In the genomic region with DNA sequence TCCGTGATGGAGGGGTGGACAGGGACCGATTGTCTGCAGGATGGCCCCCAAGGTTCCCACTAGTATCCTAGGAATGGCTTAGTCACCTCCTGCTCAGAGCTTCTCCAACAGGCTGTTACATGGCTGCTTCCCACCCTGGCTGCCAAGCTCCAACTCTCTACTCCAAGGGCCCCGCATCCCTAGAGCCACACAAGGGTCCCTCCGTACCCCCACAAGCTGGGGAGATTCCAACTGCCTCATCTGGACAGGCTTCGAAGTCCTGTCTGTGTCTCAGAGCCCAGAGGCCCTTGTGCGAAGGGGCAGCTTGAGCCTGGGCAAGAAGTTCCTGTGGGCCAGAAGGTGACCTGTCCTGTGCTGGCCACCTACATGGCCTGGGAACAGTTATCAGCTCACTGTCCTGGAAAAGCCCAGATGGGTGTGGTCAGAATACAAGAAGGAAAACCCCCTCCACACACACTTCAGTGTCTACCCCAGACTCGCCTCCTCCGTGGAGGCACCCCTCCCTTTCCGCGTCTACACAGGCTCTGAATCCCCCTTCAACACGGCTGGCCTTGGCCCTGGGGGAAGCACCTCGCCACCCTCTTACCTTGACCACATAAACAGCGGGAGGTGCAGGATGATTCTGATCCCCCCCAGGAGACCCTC, we compare ENCODE assay signal across 8 cellular contexts. TPM values are rescaled to one million over a fixed set of nuclear protein-coding genes. Genes with fewer than 3 reads are reported as not detected.
DNase-seq lines count a peak whose midpoint lies in the region; ATAC-seq and TF ChIP-seq lines count a peak whose summit lies in the region.

No MANE protein-coding gene starts in this region.

- H3K36me3 Mint-ChIP-seq in activated T-cell treated with anti-CD3 and anti-CD28 coated beads, Interleukin-2, amount 50 U/mL, for 72 hours (ENCODE audit: insufficient read depth in 2 of 2), result no peaks in the 10 kb centered on the region

- H3K4me3 ChIP-seq in SK-N-SH (ENCODE audit: low read depth in 2 of 2, low read length in 1 of 2) (peak overlapping the region; percentile 73 to 93), psoas muscle (peak overlapping the region; percentile 74)

- H3F3A ChIP-seq in SK-N-SH (replicated peaks; ENCODE audit: insufficient read depth), result no peaks in the 10 kb centered on the region

- peaks cover 50% of the 10 kb centered on the region for H3K4me1 Mint-ChIP-seq in activated T-cell treated with anti-CD3 and anti-CD28 coated beads, Interleukin-2, amount 50 U/mL, for 72 hours (ENCODE audit: low read depth)

- H3K4me3 Mint-ChIP-seq in activated T-cell treated with anti-CD3 and anti-CD28 coated beads, Interleukin-2, amount 50 U/mL, for 72 hours, result peak overlapping the region; percentile 93 to 97

- H3K27ac ChIP-seq in SK-N-SH (ENCODE audit: low read depth in 2 of 2, low read length in 1 of 2), result peak overlapping the region; percentile 64 to 71; a peak in 3 of 4 replicates
- peak overlapping the region; percentile 41 for H3K27ac ChIP-seq in foreskin keratinocyte
- H3K27ac ChIP-seq in psoas muscle, result peak overlapping the region; percentile 92

- peaks cover 48% of the 10 kb centered on the region; the same call in 1 of the 2 replicates for H3K79me2 ChIP-seq in SK-N-SH (ENCODE audit: insufficient read depth)

- peaks cover 0 to 8% of the 10 kb centered on the region in 2 experiments for H3K36me3 ChIP-seq in SK-N-SH (replicated peaks in 1 of 2; ENCODE audit: control insufficient read depth in 1 of 2, insufficient read depth in 2 of 2, low read length in 1 of 2)
- peaks cover 0 to 9% of the 10 kb centered on the region in 2 donors for H3K36me3 ChIP-seq in psoas muscle (ENCODE audit: insufficient read depth in 1 of 2, low read depth in 1 of 2)

- peak overlapping the region; percentile 84 for H3K9ac ChIP-seq in SK-N-SH

- no peaks in the 10 kb centered on the region for H4K20me1 ChIP-seq in SK-N-SH (ENCODE audit: insufficient read depth)

- peak overlapping the region; percentile 92; the same call in 1 of the 2 replicates for H2AFZ ChIP-seq in SK-N-SH (ENCODE audit: low read depth)

- no peak for TF ChIP-seq RAD21 in SK-N-SH (IDR thresholded peaks at IDR 0.05; ENCODE audit: low read length)

- WGBS in SK-N-SH (ENCODE audit: low lambda C conversion rate), result 58% methylated on average over 8 of the region's 13 CpGs
- 39 to 49% (median 39%) methylated on average over 13 of the region's 13 CpGs for WGBS in psoas muscle, 3 donors

- intact Hi-C loops in psoas muscle (cut with DNase I), result loop anchor here in 1 of 2 donors (10.0 kb wide), 1 partner anchor 679 kb away; no protein-coding TSS in a partner anchor

- ATAC-seq in activated T-cell treated with anti-CD3 and anti-CD28 coated beads, Interleukin-2, amount 50 U/mL, for 72 hours (replicated peaks in 1 of 2), result no peak
- ATAC-seq in foreskin keratinocyte, result no peak
- peak in 1 of 4 donors; percentile 0 for ATAC-seq in psoas muscle
- no peak for ATAC-seq in HG03045 (IDR thresholded peaks at IDR 0.05; ENCODE audit: unreplicated experiment)

- CTCF ChIA-PET in SK-N-SH (lab: Yijun Ruan, JAX), result interaction anchor here (0.8 to 5.4 kb wide), 7 partner anchors 8 to 226 kb away, joined by 3 to 44 read pairs (median 4); no protein-coding TSS in a partner anchor

- H3K27me3 Mint-ChIP-seq in activated T-cell treated with anti-CD3 and anti-CD28 coated beads, Interleukin-2, amount 50 U/mL, for 72 hours (ENCODE audit: low read depth), result no peaks in the 10 kb centered on the region

- no peak for TF ChIP-seq EP300 in SK-N-SH (IDR thresholded peaks at IDR 0.05; ENCODE audit: borderline replicate concordance in 1 of 2, low read depth in 1 of 2, low read length in 1 of 2)

- H3K9me3 ChIP-seq in SK-N-SH (no peaks in the 10 kb centered on the region), psoas muscle (no peaks in the 10 kb centered on the region)

- H3K9me2 ChIP-seq in SK-N-SH, result no peaks in the 10 kb centered on the region

- H3K27me3 ChIP-seq in SK-N-SH (ENCODE audit: insufficient read depth) (no peaks in the 10 kb centered on the region), foreskin keratinocyte (no peaks in the 10 kb centered on the region), psoas muscle (ENCODE audit: insufficient read depth in 3 of 3, low read length in 2 of 3) (no peaks in the 10 kb centered on the region)

- H3K9me3 Mint-ChIP-seq in activated T-cell treated with anti-CD3 and anti-CD28 coated beads, Interleukin-2, amount 50 U/mL, for 72 hours, result no peaks in the 10 kb centered on the region

- no peak overlapping the region for H3K27ac Mint-ChIP-seq in activated T-cell treated with anti-CD3 and anti-CD28 coated beads, Interleukin-2, amount 50 U/mL, for 72 hours

- no peak for DNase-seq in activated T-cell treated with anti-CD3 and anti-CD28 coated beads, Interleukin-2, amount 50 U/mL, for 72 hours
- no peak for DNase-seq in activated T-cell treated with anti-CD3 and anti-CD28 coated beads, Interleukin-2, amount 50 U/mL, for 48 hours
- DNase-seq in SK-N-SH (no peak), foreskin keratinocyte (peak in 1 of 2 donors; percentile 58), psoas muscle (peak in 1 of 2 donors; percentile 48), NCI-H187 (lab: John Stamatoyannopoulos, UW) (no peak)
- no peak for DNase-seq in stimulated activated CD8-positive, alpha-beta memory T cell treated with anti-CD3 and anti-CD28 coated beads, Interleukin-4, amount 100 ng/mL, for 48 hours

- H3K4me2 ChIP-seq in SK-N-SH, result peak overlapping the region; percentile 91

- POLR2A ChIA-PET in SK-N-SH (lab: Yijun Ruan, JAX), result no interaction called here

- TF ChIP-seq CTCF in SK-N-SH (IDR thresholded peaks at IDR 0.05) (no peak), foreskin keratinocyte (conservative IDR thresholded peaks at IDR 0.05) (no peak), psoas muscle (IDR thresholded peaks at IDR 0.05) (no peak)

- H3K4me1 ChIP-seq in SK-N-SH (ENCODE audit: control insufficient read depth in 1 of 2, insufficient read depth in 2 of 2, low read depth in 1 of 2, low read length in 1 of 2), result peaks cover 14 to 18% of the 10 kb centered on the region in 2 experiments; a peak in 3 of 4 replicates
- H3K4me1 ChIP-seq in foreskin keratinocyte, result peaks cover 36% of the 10 kb centered on the region
- peaks cover 12% of the 10 kb centered on the region for H3K4me1 ChIP-seq in psoas muscle

TF ChIP-seq in SK-N-SH, 30 proteins besides CTCF, POLR2A, EP300 and RAD21 (continues in another document):
- TF ChIP-seq, protein P1, sequence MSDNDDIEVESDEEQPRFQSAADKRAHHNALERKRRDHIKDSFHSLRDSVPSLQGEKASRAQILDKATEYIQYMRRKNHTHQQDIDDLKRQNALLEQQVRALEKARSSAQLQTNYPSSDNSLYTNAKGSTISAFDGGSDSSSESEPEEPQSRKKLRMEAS (IDR thresholded peaks at IDR 0.05; ENCODE audit: low read depth), result no peak
- TF ChIP-seq POLR2AphosphoS5 (IDR thresholded peaks at IDR 0.05; ENCODE audit: low read depth, low read length) (no peak), RFX5 (IDR thresholded peaks at IDR 0.05; ENCODE audit: low read length) (no peak), YY1 (IDR thresholded peaks at IDR 0.05; ENCODE audit: low read depth) (no peak), CHD2 (IDR thresholded peaks at IDR 0.05; ENCODE audit: low read length, partially characterized antibody) (no peak), MXI1 (IDR thresholded peaks at IDR 0.05; ENCODE audit: low read depth, low read length) (no peak), JUND (IDR thresholded peaks at IDR 0.05) (no peak), EZH2phosphoT487 (IDR thresholded peaks at IDR 0.05; ENCODE audit: borderline replicate concordance, low read depth) (no peak), MEF2A (IDR thresholded peaks at IDR 0.05; ENCODE audit: borderline replicate concordance, low read depth) (no peak), SMC3 (IDR thresholded peaks at IDR 0.05; ENCODE audit: low read depth, low read length) (no peak), GATA2 (CRISPR knock-in tag; IDR thresholded peaks at IDR 0.05) (no peak), FOXJ3 (CRISPR knock-in tag; IDR thresholded peaks at IDR 0.05) (no peak), TCF12 (IDR thresholded peaks at IDR 0.05) (no peak), TAF1 (IDR thresholded peaks at IDR 0.05; ENCODE audit: borderline replicate concordance, low read depth, low read length) (no peak), RCOR1 (IDR thresholded peaks at IDR 0.05; ENCODE audit: low read length) (no peak)
- TF ChIP-seq, protein P2, sequence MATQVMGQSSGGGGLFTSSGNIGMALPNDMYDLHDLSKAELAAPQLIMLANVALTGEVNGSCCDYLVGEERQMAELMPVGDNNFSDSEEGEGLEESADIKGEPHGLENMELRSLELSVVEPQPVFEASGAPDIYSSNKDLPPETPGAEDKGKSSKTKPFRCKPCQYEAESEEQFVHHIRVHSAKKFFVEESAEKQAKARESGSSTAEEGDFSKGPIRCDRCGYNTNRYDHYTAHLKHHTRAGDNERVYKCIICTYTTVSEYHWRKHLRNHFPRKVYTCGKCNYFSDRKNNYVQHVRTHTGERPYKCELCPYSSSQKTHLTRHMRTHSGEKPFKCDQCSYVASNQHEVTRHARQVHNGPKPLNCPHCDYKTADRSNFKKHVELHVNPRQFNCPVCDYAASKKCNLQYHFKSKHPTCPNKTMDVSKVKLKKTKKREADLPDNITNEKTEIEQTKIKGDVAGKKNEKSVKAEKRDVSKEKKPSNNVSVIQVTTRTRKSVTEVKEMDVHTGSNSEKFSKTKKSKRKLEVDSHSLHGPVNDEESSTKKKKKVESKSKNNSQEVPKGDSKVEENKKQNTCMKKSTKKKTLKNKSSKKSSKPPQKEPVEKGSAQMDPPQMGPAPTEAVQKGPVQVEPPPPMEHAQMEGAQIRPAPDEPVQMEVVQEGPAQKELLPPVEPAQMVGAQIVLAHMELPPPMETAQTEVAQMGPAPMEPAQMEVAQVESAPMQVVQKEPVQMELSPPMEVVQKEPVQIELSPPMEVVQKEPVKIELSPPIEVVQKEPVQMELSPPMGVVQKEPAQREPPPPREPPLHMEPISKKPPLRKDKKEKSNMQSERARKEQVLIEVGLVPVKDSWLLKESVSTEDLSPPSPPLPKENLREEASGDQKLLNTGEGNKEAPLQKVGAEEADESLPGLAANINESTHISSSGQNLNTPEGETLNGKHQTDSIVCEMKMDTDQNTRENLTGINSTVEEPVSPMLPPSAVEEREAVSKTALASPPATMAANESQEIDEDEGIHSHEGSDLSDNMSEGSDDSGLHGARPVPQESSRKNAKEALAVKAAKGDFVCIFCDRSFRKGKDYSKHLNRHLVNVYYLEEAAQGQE (IDR thresholded peaks at IDR 0.05; ENCODE audit: low read depth, low read length), result no peak

RNA-seq across cellular contexts. Expression of a gene that starts 0.6 kb away (rescaled TPM):
- 10 to 100 TPM; 15.6 to 27.9 TPM for total RNA-seq in activated T-cell treated with anti-CD3 and anti-CD28 coated beads, Interleukin-2, amount 50 U/mL, for 72 hours
- polyA plus RNA-seq in SK-N-SH (2012; rRNA removed) (11.9 and 19.0 TPM in 2 replicates), foreskin keratinocyte (42.9 and 44.8 TPM in 2 replicates), psoas muscle (1 to 10 TPM; 2.2 to 4.0 (median 2.7) TPM)
- polyA plus RNA-seq in SK-N-SH (2012; cell fraction: cytosol; rRNA removed), result 9.7 and 12.5 TPM in 2 replicates
- polyA plus RNA-seq in SK-N-SH (2012; cell fraction: nucleus; rRNA removed), result 23.7 and 24.7 TPM in 2 replicates
- total RNA-seq in foreskin keratinocyte (64.9 and 77.9 TPM in 2 replicates), psoas muscle (1 to 10 TPM; 2.2 to 7.1 (median 3.6) TPM)

Comparison
In these comparisons a context has a peak if more than half of its experiments do, and no peak if none do; other contexts are left out.
1. H3K27ac ChIP-seq: peak in every context shown above with its lines; median percentile 92 in psoas muscle; 68 in SK-N-SH; 41 in foreskin keratinocyte.